ENCODE assay signal across 13 cellular contexts in the genomic region with DNA sequence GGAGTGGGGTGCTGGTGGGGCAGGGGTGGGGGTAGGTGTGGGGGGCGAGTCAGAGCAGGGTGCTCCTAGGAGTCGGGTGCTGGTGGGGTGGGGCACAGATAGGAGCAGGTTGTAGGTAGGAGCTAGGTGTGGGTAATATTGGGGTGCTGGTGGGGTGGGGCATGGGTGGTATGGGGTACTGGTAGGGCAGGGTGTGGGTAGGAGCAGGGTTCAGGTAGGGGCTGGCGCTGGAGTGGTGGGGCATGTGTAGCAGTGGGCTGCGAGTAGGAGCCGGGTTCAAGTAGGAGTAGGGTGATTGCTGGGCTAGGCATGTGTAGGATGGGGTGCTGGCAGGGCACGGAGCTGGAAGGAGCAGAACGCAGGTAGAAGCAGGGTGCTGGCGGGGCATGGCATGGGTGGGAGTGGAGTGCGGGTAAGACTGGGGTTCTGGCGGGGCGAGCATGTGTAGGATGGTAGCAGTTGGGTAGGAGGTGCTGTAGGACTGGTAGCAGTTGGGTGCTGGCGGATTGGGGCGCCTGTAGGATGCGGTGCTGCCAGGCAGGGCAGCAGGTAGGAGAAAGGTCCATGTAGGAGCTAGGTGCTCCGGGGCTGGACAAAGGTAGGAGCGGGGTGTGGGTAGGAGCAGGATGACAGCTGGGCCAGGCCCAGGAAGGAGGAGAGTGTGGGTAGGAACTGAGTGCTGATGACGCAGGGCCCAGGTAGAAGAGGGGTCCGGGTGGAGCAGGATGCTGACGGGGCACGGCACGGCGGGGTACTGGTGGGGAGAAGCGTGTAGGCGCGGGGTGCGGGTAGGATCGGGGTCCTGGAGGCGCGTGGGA.
A peak's percentile ranks its signal among the peaks of the same experiment; 100 is the strongest.
DNase-seq lines count a peak whose midpoint lies in the region; ATAC-seq and TF ChIP-seq lines count a peak whose summit lies in the region.
"Had no signal": no experiment of that assay in that cellular context is flagged by ENCODE, and none has a peak within 500 bp of the region (broad histone marks: within the 10 kb centered on the region; RNA-seq: fewer than 3 reads in every experiment).

No MANE protein-coding gene starts in this region.

- peak overlapping the region; percentile 49 for H3K4me3 Mint-ChIP-seq in activated CD4-positive, alpha-beta T cell treated with anti-CD3 and anti-CD28 coated beads, Interleukin-2, amount 10 ng/mL, durations not matched to agents 24 days and 14 days

- no peak for TF ChIP-seq CTCF in esophagus muscularis mucosa (IDR thresholded peaks at IDR 0.05)

- no peak for TF ChIP-seq POLR2A in esophagus muscularis mucosa (IDR thresholded peaks at IDR 0.05; ENCODE audit: low read depth)

- DNase-seq in activated CD4-positive, alpha-beta T cell treated with anti-CD3 and anti-CD28 coated beads, Interleukin-2, amount 10 ng/mL, durations not matched to agents 24 days and 14 days = no peak
- DNase-seq in activated CD4-positive, alpha-beta T cell treated with anti-CD3 and anti-CD28 coated beads, Interleukin-2, amount 50 U/mL, for 4 hours = no peak
- no peak for DNase-seq in activated naive CD4-positive, alpha-beta T cell treated with anti-CD3 and anti-CD28 coated beads, Interleukin-2, amount 50 U/mL, for 72 hours (ENCODE audit: low spot score in 2 of 2)
- peak; percentile 25 for DNase-seq in stimulated activated naive CD8-positive, alpha-beta T cell treated with anti-CD3 and anti-CD28 coated beads, Interleukin-15, Interleukin-2, amounts not matched to agents 100 U/mL and 50 U/mL, for 24 hours
- DNase-seq in ureter (ENCODE audit: low spot score) (no peak), esophagus muscularis mucosa (ENCODE audit: extremely low spot score) (no peak)
- no peak for DNase-seq in effector CD8-positive, alpha-beta T cell (lab: John Stamatoyannopoulos, UW)
- DNase-seq: colonic mucosa; DMS 273 treated with DMSO at 0.1 percent for 48 hours; stimulated activated CD4-positive, alpha-beta T cell treated with anti-CD3 and anti-CD28 coated beads, Interleukin-12 subunit alpha, Interleukin-12 subunit beta, amount 100 ng/mL, for 4 hours had no signal

- H3K36me3 ChIP-seq in iPS-15b (ENCODE audit: control insufficient read depth, insufficient read depth, low read length) = no peaks in the 10 kb centered on the region
- H3K36me3 ChIP-seq in esophagus muscularis mucosa = no peaks in the 10 kb centered on the region
- H3K36me3 ChIP-seq: colonic mucosa, neutrophil had no signal

- no peak overlapping the region for H3K27ac ChIP-seq in esophagus muscularis mucosa (replicated peaks in 1 of 4)
- H3K27ac ChIP-seq: A549, colonic mucosa, neutrophil had no signal

- no peak overlapping the region for H3K9ac ChIP-seq in iPS-15b (ENCODE audit: low read depth, low read length)

- H3K36me3 Mint-ChIP-seq in activated CD4-positive, alpha-beta T cell treated with anti-CD3 and anti-CD28 coated beads, Interleukin-2, amount 10 ng/mL, durations not matched to agents 24 days and 14 days (ENCODE audit: low read depth) = no peaks in the 10 kb centered on the region
- no peaks in the 10 kb centered on the region for H3K36me3 Mint-ChIP-seq in activated naive CD4-positive, alpha-beta T cell treated with anti-CD3 and anti-CD28 coated beads, Interleukin-2, amount 50 U/mL, for 72 hours

- H3K4me3 ChIP-seq in iPS-15b (ENCODE audit: low read depth, low read length) = peak overlapping the region; percentile 63
- H3K4me3 ChIP-seq in esophagus muscularis mucosa = no peak overlapping the region
- H3K4me3 ChIP-seq: A549, colonic mucosa had no signal

- WGBS in esophagus muscularis mucosa = 63% methylated on average over 27 of the region's 29 CpGs

- no peak for TF ChIP-seq EP300 in esophagus muscularis mucosa (IDR thresholded peaks at IDR 0.05)

- H3K27ac Mint-ChIP-seq in activated CD4-positive, alpha-beta T cell treated with anti-CD3 and anti-CD28 coated beads, Interleukin-2, amount 10 ng/mL, durations not matched to agents 24 days and 14 days = no peak overlapping the region
- H3K27ac Mint-ChIP-seq in activated naive CD4-positive, alpha-beta T cell treated with anti-CD3 and anti-CD28 coated beads, Interleukin-2, amount 50 U/mL, for 72 hours = peak overlapping the region in 1 of 2 donors; percentile 20

- H3K27me3 ChIP-seq in iPS-15b (ENCODE audit: control insufficient read depth, insufficient read depth, low read length) (peaks cover 28% of the 10 kb centered on the region), esophagus muscularis mucosa (peaks cover 0 to 34% (median 12%) of the 10 kb centered on the region in 4 donors)
- H3K27me3 ChIP-seq: colonic mucosa had no signal

- H3K4me1 Mint-ChIP-seq in activated CD4-positive, alpha-beta T cell treated with anti-CD3 and anti-CD28 coated beads, Interleukin-2, amount 10 ng/mL, durations not matched to agents 24 days and 14 days = peaks cover 16% of the 10 kb centered on the region

- H3K4me1 ChIP-seq in iPS-15b (ENCODE audit: control insufficient read depth, insufficient read depth, low read length) (no peaks in the 10 kb centered on the region), esophagus muscularis mucosa (peaks cover 0 to 11% (median 8%) of the 10 kb centered on the region in 4 donors)
- H3K4me1 ChIP-seq: A549, colonic mucosa had no signal

- intact Hi-C loops in activated CD4-positive, alpha-beta T cell treated with anti-CD3 and anti-CD28 coated beads, Interleukin-2, amount 10 ng/mL, durations not matched to agents 24 days and 14 days (cut with micrococcal nuclease) = no loop called here
- intact Hi-C loops in esophagus muscularis mucosa (cut with DNase I) = no loop called here

- H3K27me3 Mint-ChIP-seq in activated CD4-positive, alpha-beta T cell treated with anti-CD3 and anti-CD28 coated beads, Interleukin-2, amount 10 ng/mL, durations not matched to agents 24 days and 14 days = peaks cover 43% of the 10 kb centered on the region

- no peaks in the 10 kb centered on the region for H3K9me3 Mint-ChIP-seq in activated CD4-positive, alpha-beta T cell treated with anti-CD3 and anti-CD28 coated beads, Interleukin-2, amount 10 ng/mL, durations not matched to agents 24 days and 14 days
- no peaks in the 10 kb centered on the region for H3K9me3 Mint-ChIP-seq in activated naive CD4-positive, alpha-beta T cell treated with anti-CD3 and anti-CD28 coated beads, Interleukin-2, amount 50 U/mL, for 72 hours

- peak; percentile 16 to 34 for ATAC-seq in activated naive CD4-positive, alpha-beta T cell treated with anti-CD3 and anti-CD28 coated beads, Interleukin-2, amount 50 U/mL, for 72 hours
- peak; percentile 17 for ATAC-seq in stimulated activated naive CD8-positive, alpha-beta T cell treated with anti-CD3 and anti-CD28 coated beads, Interleukin-15, Interleukin-2, amounts not matched to agents 100 U/mL and 50 U/mL, for 24 hours

- H3K9me3 ChIP-seq in iPS-15b (ENCODE audit: control insufficient read depth, insufficient read depth, low read length) (no peaks in the 10 kb centered on the region), esophagus muscularis mucosa (no peaks in the 10 kb centered on the region)
- H3K9me3 ChIP-seq: A549, colonic mucosa, neutrophil had no signal
